ENCODE assay signal across 18 cellular contexts in the genomic region with DNA sequence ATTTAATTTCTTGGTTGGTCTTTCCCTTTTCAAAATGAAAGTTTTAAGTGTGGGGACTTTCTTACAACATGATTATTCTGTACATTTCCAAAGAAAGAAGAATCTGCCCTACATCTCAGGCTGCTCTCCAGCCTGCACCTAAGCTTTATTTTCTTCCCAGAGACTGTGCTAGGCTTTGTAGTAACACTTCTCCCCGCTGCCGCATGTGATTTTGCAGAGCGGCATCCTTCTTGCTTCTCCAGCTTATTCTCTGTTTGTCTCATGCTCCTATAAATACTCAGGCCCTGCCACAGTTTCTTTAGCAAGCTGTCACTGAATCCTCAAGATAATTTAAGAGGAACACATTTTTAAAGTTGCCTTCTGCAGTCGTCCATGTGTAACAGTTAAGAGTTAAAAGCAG. TPM values are rescaled to one million over a fixed set of nuclear protein-coding genes. Genes with fewer than 3 reads are reported as not detected.
"Had no signal": no experiment of that assay in that cellular context is flagged by ENCODE, and none has a peak within 500 bp of the region (broad histone marks: within the 10 kb centered on the region; RNA-seq: fewer than 3 reads in every experiment).

No MANE protein-coding gene starts in this region.

- DNase-seq: KBM-7, MV-4-11, NCI-H1048, NCI-H1105 treated with DMSO at 0.1 percent for 48 hours, NCI-H1417 treated with DMSO at 0.1 percent for 48 hours, NCI-H187, NCI-H2029, NCI-H2081 treated with DMSO at 0.1 percent for 48 hours, NCI-H2171, NCI-H226, NCI-H446, NCI-H524 treated with DMSO at 0.1 percent for 48 hours, NCI-H69, NCI-H774, Right ventricle myocardium superior, SIG-M5 had no signal

RNA-seq across cellular contexts. Expression of gene INSYN2A, which starts 53.6 kb away (rescaled TPM):
- total RNA-seq: HT-29, SJSA1 had no signal
